9 cellular contexts compared by ENCODE assay signal in genomic region chr15:63909819-63910437, GRCh38.
DNase-seq lines count a peak whose midpoint lies in the region; ATAC-seq and TF ChIP-seq lines count a peak whose summit lies in the region.
"Had no signal": no experiment of that assay in that cellular context is flagged by ENCODE, and none has a peak within 500 bp of the region (broad histone marks: within the 10 kb centered on the region; RNA-seq: fewer than 3 reads in every experiment).

No MANE protein-coding gene starts in this region.

- intact Hi-C loops in breast epithelium (cut with DNase I; ENCODE audit: low total_unique reads) (no loop called here), MCF 10A (cut with micrococcal nuclease) (no loop called here), vagina (cut with DNase I) (loop anchor here (10.0 kb wide), 1 partner anchor 135 kb away; the partner anchor contains the start of gene DAPK2)

- H2AFZ ChIP-seq in MM.1S (ENCODE audit: low read length), result no peak overlapping the region

- H3K4me1 Mint-ChIP-seq in MCF 10A (ENCODE audit: insufficient read depth, unreplicated experiment), result no peaks in the 10 kb centered on the region

- H3K36me3 Mint-ChIP-seq in MCF 10A (ENCODE audit: insufficient read depth, unreplicated experiment), result no peaks in the 10 kb centered on the region

- BruUV-seq in MCF 10A (replicated peaks; lab: Mats Ljungman, UMichigan), result no TSS peak

- no peak for ATAC-seq in GM21576 (IDR thresholded peaks at IDR 0.05; ENCODE audit: unreplicated experiment)

- H3K4me3 ChIP-seq in breast epithelium (no peak overlapping the region), vagina (no peak overlapping the region), MM.1S (ENCODE audit: low read length) (no peak overlapping the region)

- POLR2A ChIA-PET in MCF 10A (lab: Yijun Ruan, JAX), result interaction anchor here (1.6 kb wide), 1 partner anchor 22 kb away, joined by 3 read pairs; no protein-coding TSS in a partner anchor

- no peaks in the 10 kb centered on the region for H3K79me2 ChIP-seq in MM.1S (ENCODE audit: low read length)

- H3K9ac ChIP-seq in MM.1S (ENCODE audit: low read length), result no peak overlapping the region

- no peaks in the 10 kb centered on the region for H4K20me1 ChIP-seq in MM.1S (ENCODE audit: insufficient read depth, low read length)

- H3F3A ChIP-seq in MM.1S (ENCODE audit: insufficient read depth, low read length), result no peaks in the 10 kb centered on the region

- CTCF ChIA-PET in MCF 10A (lab: Yijun Ruan, JAX), result interaction anchor here (0.7 kb wide), 2 partner anchors 21 to 27 kb away, joined by 3 to 4 read pairs; no protein-coding TSS in a partner anchor

- H3K36me3 ChIP-seq in breast epithelium, result no peaks in the 10 kb centered on the region
- no peaks in the 10 kb centered on the region for H3K36me3 ChIP-seq in vagina
- no peaks in the 10 kb centered on the region for H3K36me3 ChIP-seq in MM.1S (replicated peaks; ENCODE audit: insufficient read depth, low read length)

- H3K27me3 ChIP-seq in breast epithelium (no peaks in the 10 kb centered on the region), vagina (no peaks in the 10 kb centered on the region), MM.1S (replicated peaks; ENCODE audit: insufficient read depth, low read length) (no peaks in the 10 kb centered on the region)

- H3K9me3 ChIP-seq in breast epithelium, result no peaks in the 10 kb centered on the region
- no peaks in the 10 kb centered on the region for H3K9me3 ChIP-seq in vagina
- H3K9me3 ChIP-seq in MM.1S (replicated peaks; ENCODE audit: insufficient read depth, low read length), result no peaks in the 10 kb centered on the region

- H3K27ac Mint-ChIP-seq in MCF 10A (ENCODE audit: low read depth, unreplicated experiment), result no peak overlapping the region

- H3K27me3 Mint-ChIP-seq in MCF 10A (ENCODE audit: insufficient read depth, unreplicated experiment), result no peaks in the 10 kb centered on the region

- H3K4me2 ChIP-seq in MM.1S (ENCODE audit: low read depth, low read length), result no peak overlapping the region

- H3K4me3 Mint-ChIP-seq in MCF 10A (ENCODE audit: unreplicated experiment), result no peak overlapping the region

- peaks cover 0 to 10% of the 10 kb centered on the region in 2 donors for H3K4me1 ChIP-seq in breast epithelium
- H3K4me1 ChIP-seq in vagina, result peaks cover 32% of the 10 kb centered on the region
- 0 out of 2 replicates have a peak, but pooled peaks cover 7% of the 10 kb centered on the region for H3K4me1 ChIP-seq in MM.1S (ENCODE audit: low read length)

- no peak for DNase-seq in breast epithelium (ENCODE audit: low spot score in 2 of 2)
- no peak for DNase-seq in MCF 10A (ENCODE audit: unreplicated experiment)
- DNase-seq in dedifferentiated amniotic fluid mesenchymal stem cell (ENCODE audit: extremely low spot score), result peak; percentile 71
- DNase-seq in lung microvascular endothelial cell (ENCODE audit: low read depth in 2 of 2), result peak; percentile 54 to 58
- no peak for DNase-seq in vagina (ENCODE audit: extremely low spot score in 2 of 2)
- no peak for DNase-seq in NK-92 treated with Interleukin-12 subunit alpha and Interleukin-12 subunit beta, amount 100 ng/mL, for 24 hours (lab: John Stamatoyannopoulos, UW)
- DNase-seq in MM.1S, result no peak
- DNase-seq: activated naive CD4-positive, alpha-beta T cell treated with anti-CD3 and anti-CD28 coated beads, Interleukin-2, amount 50 U/mL, for 16 hours had no signal

- H3K9me2 ChIP-seq in MM.1S (replicated peaks; ENCODE audit: insufficient read depth, low read length), result no peaks in the 10 kb centered on the region

- no peak for TF ChIP-seq POLR2A in breast epithelium (IDR thresholded peaks at IDR 0.05)
- no peak for TF ChIP-seq POLR2A in vagina (IDR thresholded peaks at IDR 0.05)

- no peaks in the 10 kb centered on the region for H3K9me3 Mint-ChIP-seq in MCF 10A (ENCODE audit: unreplicated experiment)

- peak overlapping the region; percentile 55 to 68 for H3K27ac ChIP-seq in breast epithelium
- peak overlapping the region; percentile 58 for H3K27ac ChIP-seq in vagina
- no peak overlapping the region for H3K27ac ChIP-seq in MM.1S (ENCODE audit: low read length)

- TF ChIP-seq CTCF in breast epithelium (IDR thresholded peaks at IDR 0.05) (no peak), MCF 10A (IDR thresholded peaks at IDR 0.05; ENCODE audit: unreplicated experiment) (no peak), vagina (IDR thresholded peaks at IDR 0.05) (no peak), MM.1S (IDR thresholded peaks at IDR 0.05; ENCODE audit: low read length) (no peak)

Comparison
In these comparisons a context has a peak if more than half of its experiments do, and no peak if none do; other contexts are left out.
1. DNase-seq: peak in dedifferentiated amniotic fluid mesenchymal stem cell (single experiment) and lung microvascular endothelial cell (2 of 2); none in breast epithelium (0 of 2), MCF 10A (single experiment), vagina (0 of 2), NK-92 treated with Interleukin-12 subunit alpha and Interleukin-12 subunit beta, amount 100 ng/mL, for 24 hours (single experiment) and MM.1S (single experiment).